In the genomic region with DNA sequence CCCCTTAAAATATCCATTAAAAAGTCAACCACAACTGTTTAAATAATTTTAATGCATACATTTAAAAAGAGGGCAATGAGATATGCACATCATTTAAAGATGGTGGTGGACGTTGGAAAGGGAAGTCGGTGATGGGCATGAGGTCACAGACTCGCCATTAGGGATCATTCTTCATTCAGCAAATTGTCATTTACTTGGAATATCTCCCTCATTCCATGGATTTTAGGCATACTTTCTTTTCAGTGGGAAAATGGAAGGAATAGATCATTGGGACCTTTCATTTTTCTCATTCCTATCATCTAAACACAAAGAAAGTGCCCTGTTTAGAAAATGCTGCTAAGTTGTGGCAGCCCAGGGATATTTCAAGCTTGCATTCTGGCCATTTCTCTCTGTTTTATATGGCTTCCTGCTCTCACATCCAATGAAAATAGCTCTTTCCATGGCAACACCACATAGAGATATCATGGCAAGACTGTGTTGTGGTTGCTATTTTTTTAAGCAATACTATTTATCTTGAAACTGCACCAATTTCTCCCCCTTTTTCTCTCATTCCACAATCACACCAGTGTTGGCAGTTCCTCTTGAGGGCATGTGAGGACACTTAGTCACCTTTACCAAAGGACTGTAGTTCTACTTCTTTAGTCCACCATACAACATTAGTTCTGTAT, we compare ENCODE assay signal across 16 cellular contexts. TPM values are rescaled to one million over a fixed set of nuclear protein-coding genes. Genes with fewer than 3 reads are reported as not detected.
DNase-seq lines count a peak whose midpoint lies in the region; FAIRE-seq and TF ChIP-seq lines count a peak whose summit lies in the region.
"Had no signal": no experiment of that assay in that cellular context is flagged by ENCODE, and none has a peak within 500 bp of the region (broad histone marks: within the 10 kb centered on the region; RNA-seq: fewer than 3 reads in every experiment).

No MANE protein-coding gene starts in this region.

- peaks cover 2% of the 10 kb centered on the region for H3K79me1 ChIP-seq in mesenchymal stem cell (replicated peaks; ENCODE audit: low read length, poor library complexity, severe bottlenecking)

- H3K18ac ChIP-seq in mesenchymal stem cell (ENCODE audit: low read depth in 1 of 2, low read length in 2 of 2): no peak overlapping the region

- no TSS peak for BruUV-seq in endothelial cell of umbilical vein (replicated peaks; lab: Mats Ljungman, UMichigan)

- H2AK5ac ChIP-seq in mesenchymal stem cell (ENCODE audit: low read length, severe bottlenecking): no peak overlapping the region

- H3K4me3 ChIP-seq in endothelial cell of umbilical vein (replicated peaks in 1 of 3; ENCODE audit: insufficient read depth in 1 of 3, low read depth in 1 of 3, low read length in 3 of 3) (no peak overlapping the region), mesenchymal stem cell (ENCODE audit: insufficient read depth in 1 of 2, low read depth in 1 of 2, low read length in 2 of 2) (no peak overlapping the region), neural progenitor cell (no peak overlapping the region)

- H3K9ac ChIP-seq in endothelial cell of umbilical vein (replicated peaks; ENCODE audit: extremely low read depth, insufficient read depth, low read length) (no peak overlapping the region), mesenchymal stem cell (ENCODE audit: low read length) (peak overlapping the region; percentile 68), neural progenitor cell (no peak overlapping the region)

- no peak overlapping the region for H2BK12ac ChIP-seq in mesenchymal stem cell (ENCODE audit: low read length in 2 of 2)

- CTCF ChIA-PET in endothelial cell of umbilical vein (lab: Charles Lee): interaction anchor here (1.2 to 2.4 kb wide), 2 partner anchors 16 to 19 kb away, joined by 4 to 9 read pairs; no protein-coding TSS in a partner anchor

- H3K4me3 Mint-ChIP-seq in neural progenitor cell: no peak overlapping the region
- H3K4me3 Mint-ChIP-seq: activated naive CD4-positive, alpha-beta T cell treated with anti-CD3 and anti-CD28 coated beads for 36 hours; stimulated activated naive CD8-positive, alpha-beta T cell treated with anti-CD3 and anti-CD28 coated beads, Interleukin-15, Interleukin-2, amounts not matched to agents 100 ng/mL and 50 ng/mL, for 24 hours; T-cell had no signal

- no peak overlapping the region for H3K27ac Mint-ChIP-seq in neural progenitor cell
- H3K27ac Mint-ChIP-seq: activated naive CD4-positive, alpha-beta T cell treated with anti-CD3 and anti-CD28 coated beads for 36 hours; stimulated activated naive CD8-positive, alpha-beta T cell treated with anti-CD3 and anti-CD28 coated beads, Interleukin-15, Interleukin-2, amounts not matched to agents 100 ng/mL and 50 ng/mL, for 24 hours; T-cell had no signal

- H4K20me1 ChIP-seq in endothelial cell of umbilical vein (replicated peaks; ENCODE audit: control insufficient read depth, extremely low read depth, insufficient read depth, low read length): no peaks in the 10 kb centered on the region
- H4K20me1 ChIP-seq in neural progenitor cell (ENCODE audit: low read depth): no peaks in the 10 kb centered on the region

- no peak for TF ChIP-seq POLR2A in endothelial cell of umbilical vein (IDR thresholded peaks at IDR 0.05; ENCODE audit: low read depth, low read length)
- TF ChIP-seq POLR2A in GM12891 (IDR thresholded peaks at IDR 0.05; ENCODE audit: low read depth, low read length): no peak

- peaks cover 9% of the 10 kb centered on the region for H3K4me1 Mint-ChIP-seq in neural progenitor cell
- H3K4me1 Mint-ChIP-seq: T-cell had no signal

- dilution Hi-C loops in endothelial cell of umbilical vein (cut with MboI; ENCODE audit: extremely low pct_ligation_motif_present, low sequenced_read_pairs): no loop called here

- no peak overlapping the region for H4K8ac ChIP-seq in mesenchymal stem cell (ENCODE audit: low read length)

- no peak overlapping the region for H2BK5ac ChIP-seq in mesenchymal stem cell (ENCODE audit: low read depth, low read length, poor library complexity, severe bottlenecking)

- no peak overlapping the region for H3K23ac ChIP-seq in mesenchymal stem cell (ENCODE audit: low read length in 2 of 2)

- intact Hi-C loops in endothelial cell of umbilical vein (cut with micrococcal nuclease): no loop called here

- H3K9me3 ChIP-seq in endothelial cell of umbilical vein (replicated peaks; ENCODE audit: control insufficient read depth, insufficient read depth, low read length) (no peaks in the 10 kb centered on the region), mesenchymal stem cell (ENCODE audit: control insufficient read depth, low read length) (no peaks in the 10 kb centered on the region), neural progenitor cell (ENCODE audit: low read depth) (no peaks in the 10 kb centered on the region)

- POLR2A ChIA-PET in endothelial cell of umbilical vein (lab: Charles Lee): no interaction called here

- H3K4me2 ChIP-seq in endothelial cell of umbilical vein (ENCODE audit: insufficient read depth, low read length) (no peak overlapping the region), mesenchymal stem cell (ENCODE audit: low read length, poor library complexity, severe bottlenecking) (no peak overlapping the region), neural progenitor cell (no peak overlapping the region)

- no peaks in the 10 kb centered on the region for H3K36me3 ChIP-seq in endothelial cell of umbilical vein (ENCODE audit: control insufficient read depth in 2 of 2, extremely low read depth in 1 of 2, insufficient read depth in 2 of 2, low read length in 2 of 2)
- H3K36me3 ChIP-seq in mesenchymal stem cell (ENCODE audit: control insufficient read depth in 1 of 2, insufficient read depth in 2 of 2, low read depth in 1 of 2, low read length in 2 of 2): no peaks in the 10 kb centered on the region
- H3K36me3 ChIP-seq in neural progenitor cell: no peaks in the 10 kb centered on the region

- DNase-seq in AG08395 (ENCODE audit: low spot score): peak; percentile 75
- DNase-seq in LHCN-M2 (ENCODE audit: low read depth): peak; percentile 72
- DNase-seq in endothelial cell of umbilical vein (ENCODE audit: low read depth, low spot score): peak; percentile 77
- peak; percentile 51 for DNase-seq in mesenchymal stem cell
- no peak for DNase-seq in GOT3 (lab: John Stamatoyannopoulos, UW)
- DNase-seq in neural progenitor cell (ENCODE audit: low spot score): no peak
- DNase-seq in SKM-1 treated with dmso at 0.1 percent for 144 hours (lab: John Stamatoyannopoulos, UW; ENCODE audit: unreplicated experiment): no peak
- no peak for DNase-seq in GM12891 (ENCODE audit: insufficient read length, low spot score)
- DNase-seq: activated CD8-positive, alpha-beta memory T cell treated with anti-CD3 and anti-CD28 coated beads, Interleukin-2, amount 50 U/mL, for 48 hours; activated naive CD4-positive, alpha-beta T cell treated with anti-CD3 and anti-CD28 coated beads for 36 hours; cerebellar nuclear complex; Kasumi-1; NCI-H187; NCI-H524 treated with DMSO at 0.1 percent for 48 hours; T-cell had no signal

- H3F3A ChIP-seq in neural progenitor cell (ENCODE audit: low read depth): peaks cover 10% of the 10 kb centered on the region

- TF ChIP-seq CTCF in endothelial cell of umbilical vein (IDR thresholded peaks at IDR 0.05; ENCODE audit: extremely low read depth in 1 of 2, insufficient read depth in 1 of 2, low read depth in 1 of 2, low read length in 2 of 2): no peak
- TF ChIP-seq CTCF in neural progenitor cell (IDR thresholded peaks at IDR 0.05): no peak

- no peak overlapping the region for H3K27ac ChIP-seq in endothelial cell of umbilical vein (ENCODE audit: insufficient read depth, low read depth, low read length)
- peak overlapping the region; percentile 19 for H3K27ac ChIP-seq in mesenchymal stem cell (ENCODE audit: low read length, poor library complexity, severe bottlenecking)
- no peak overlapping the region for H3K27ac ChIP-seq in neural progenitor cell

- no peak overlapping the region for H3K14ac ChIP-seq in mesenchymal stem cell (ENCODE audit: low read length in 2 of 2)

- no peak for FAIRE-seq in endothelial cell of umbilical vein (lab: Jason Lieb, UNC)
- no peak for FAIRE-seq in GM12891 (lab: Jason Lieb, UNC)

- peaks cover 3% of the 10 kb centered on the region for H3K27me3 Mint-ChIP-seq in neural progenitor cell (ENCODE audit: insufficient read depth, low read depth)

- H3K9me1 ChIP-seq in endothelial cell of umbilical vein (replicated peaks; ENCODE audit: control insufficient read depth, extremely low read depth, insufficient read depth, low read length): no peaks in the 10 kb centered on the region

- H2BK15ac ChIP-seq in mesenchymal stem cell (ENCODE audit: low read depth, poor library complexity, severe bottlenecking): no peak overlapping the region

- H3K36me3 Mint-ChIP-seq in neural progenitor cell: no peaks in the 10 kb centered on the region
- H3K36me3 Mint-ChIP-seq: T-cell had no signal

- H3K27me3 ChIP-seq in endothelial cell of umbilical vein (ENCODE audit: control insufficient read depth in 2 of 2, insufficient read depth in 2 of 2, low read length in 2 of 2): no peaks in the 10 kb centered on the region
- no peaks in the 10 kb centered on the region for H3K27me3 ChIP-seq in mesenchymal stem cell (ENCODE audit: control insufficient read depth in 1 of 2, insufficient read depth in 1 of 2, low read length in 2 of 2)
- H3K27me3 ChIP-seq in neural progenitor cell: no peaks in the 10 kb centered on the region

- H2BK120ac ChIP-seq in mesenchymal stem cell (ENCODE audit: low read depth, low read length): no peak overlapping the region

- no peaks in the 10 kb centered on the region for H3K4me1 ChIP-seq in endothelial cell of umbilical vein (ENCODE audit: control insufficient read depth, extremely low read depth, insufficient read depth, low read length)
- peaks cover 13% of the 10 kb centered on the region for H3K4me1 ChIP-seq in mesenchymal stem cell (ENCODE audit: control insufficient read depth, insufficient read depth, low read depth, low read length)
- peaks cover 9% of the 10 kb centered on the region for H3K4me1 ChIP-seq in neural progenitor cell

- no peak overlapping the region for H3K4ac ChIP-seq in mesenchymal stem cell (ENCODE audit: low read depth in 1 of 2, low read length in 2 of 2)

- H2AFZ ChIP-seq in endothelial cell of umbilical vein (ENCODE audit: low read depth, low read length): no peak overlapping the region
- no peak overlapping the region for H2AFZ ChIP-seq in mesenchymal stem cell (ENCODE audit: low read depth, low read length)
- H2AFZ ChIP-seq in neural progenitor cell (replicated peaks): no peak overlapping the region

- H4K91ac ChIP-seq in mesenchymal stem cell (ENCODE audit: low read length): no peak overlapping the region

- H3K79me2 ChIP-seq in endothelial cell of umbilical vein (ENCODE audit: control insufficient read depth, insufficient read depth, low read length): no peaks in the 10 kb centered on the region
- no peaks in the 10 kb centered on the region for H3K79me2 ChIP-seq in neural progenitor cell (ENCODE audit: low read depth)

- WGBS in mesenchymal stem cell: 80% methylated on average over 1 of the region's 3 CpGs

- peaks cover 3% of the 10 kb centered on the region for H3K9me3 Mint-ChIP-seq in neural progenitor cell

RNA-seq across cellular contexts. Expression of gene LMCD1, which starts 40.7 kb away (rescaled TPM):
- total RNA-seq in LHCN-M2 (2014; rRNA removed) (30.3 and 31.2 TPM in 2 replicates), endothelial cell of umbilical vein (11.1 and 14.5 TPM in 2 replicates), neural progenitor cell (ENCODE audit: low replicate concordance) (0.15 TPM in 1 of 2 replicates, not detected in the other)
- polyA plus RNA-seq in LHCN-M2 (2012): 160 TPM
- 7.6 and 11.4 TPM in 2 replicates for polyA plus RNA-seq in endothelial cell of umbilical vein
- 10.9 and 12.3 TPM in 2 replicates for polyA plus RNA-seq in endothelial cell of umbilical vein (2011; cell fraction: cytosol; rRNA removed)
- polyA plus RNA-seq in endothelial cell of umbilical vein (2011; cell fraction: nucleus; rRNA removed): 11.8 and 12.1 TPM in 2 replicates
- 11.6 and 15.5 TPM in 2 replicates for polyA plus RNA-seq in endothelial cell of umbilical vein (2012)
- 5.8 and 12.4 TPM in 2 replicates for polyA minus RNA-seq in endothelial cell of umbilical vein
- not detected for polyA minus RNA-seq in endothelial cell of umbilical vein (2011; cell fraction: cytosol; rRNA and poly(A)+ RNA removed)
- 10.3 and 13.6 TPM in 2 replicates for polyA minus RNA-seq in endothelial cell of umbilical vein (2011; cell fraction: nucleus; rRNA and poly(A)+ RNA removed)
- 22.4 TPM for polyA plus RNA-seq in mesenchymal stem cell (2013, experiment 1 of 2)
- polyA plus RNA-seq in mesenchymal stem cell (2013, experiment 2 of 2): 23.5 TPM
- 13.1 TPM for polyA plus RNA-seq in GM12891 (2012; ENCODE audit: low read depth, missing spikeins)

Comparison
In these comparisons a context has a peak if more than half of its experiments do, and no peak if none do; other contexts are left out.
1. DNase-seq: peak in AG08395 (single experiment), LHCN-M2 (single experiment), endothelial cell of umbilical vein (single experiment) and mesenchymal stem cell (single experiment); none in GOT3 (single experiment), neural progenitor cell (single experiment), SKM-1 treated with dmso at 0.1 percent for 144 hours (single experiment) and GM12891 (single experiment).
2. RNA of gene LMCD1, which starts 40.7 kb away (total RNA-seq): 30.3 to 31.2 TPM in LHCN-M2 and 11.1 to 14.5 TPM in endothelial cell of umbilical vein; 0.15 TPM in neural progenitor cell; every median in the first group is over 10 times any median in the second.